In the genomic region with DNA sequence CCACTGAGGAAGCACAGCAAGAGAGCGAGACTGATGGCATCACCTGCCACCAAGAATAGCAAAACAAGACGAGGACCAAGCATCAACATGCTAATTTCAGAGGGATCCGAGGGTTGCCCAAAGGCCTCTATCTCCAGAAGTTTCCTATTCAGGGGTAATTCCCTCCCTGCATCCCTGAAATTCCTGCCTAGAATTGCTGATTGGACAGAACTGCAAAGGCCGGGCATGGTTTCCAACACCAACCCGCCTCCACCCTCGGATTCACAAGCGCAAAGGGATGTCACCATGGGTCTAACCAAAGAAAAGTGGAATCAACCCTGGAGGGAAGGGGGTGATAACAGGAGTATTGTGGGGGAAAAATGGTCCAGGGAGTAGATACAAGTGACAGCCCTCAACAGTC, we compare ENCODE assay signal across 17 cellular contexts. TPM values are rescaled to one million over a fixed set of nuclear protein-coding genes. Genes with fewer than 3 reads are reported as not detected.
DNase-seq lines count a peak whose midpoint lies in the region; ATAC-seq and TF ChIP-seq lines count a peak whose summit lies in the region.
"Had no signal": no experiment of that assay in that cellular context is flagged by ENCODE, and none has a peak within 500 bp of the region (broad histone marks: within the 10 kb centered on the region; RNA-seq: fewer than 3 reads in every experiment).

No MANE protein-coding gene starts in this region.

- H3K9ac ChIP-seq in BLaER1 treated with 17β-estradiol and CSF1 and Interleukin-3, amounts not matched to agents 10 nM and 100 nM: peak overlapping the region in 1 of 11 experiments; percentile 83; a peak in 1 of 22 replicates
- no peak overlapping the region for H3K9ac ChIP-seq in SU-DHL-6 (ENCODE audit: low read length)
- H3K9ac ChIP-seq: GM23248 had no signal

- no peaks in the 10 kb centered on the region for H3K9me2 ChIP-seq in SU-DHL-6 (replicated peaks; ENCODE audit: insufficient read depth, low read length)

- H3K9me3 Mint-ChIP-seq in stimulated activated memory B cell treated with anti-CD40 and anti-IgM and Interleukin-4, amounts not matched to agents 10 μg/mL and 1 μg/mL and 100 μg/mL, for 72 hours: no peaks in the 10 kb centered on the region
- no peaks in the 10 kb centered on the region for H3K9me3 Mint-ChIP-seq in progenitor cell of endocrine pancreas (ENCODE audit: low read depth)
- H3K9me3 Mint-ChIP-seq: CD4-positive, alpha-beta T cell had no signal

- H3K4me1 ChIP-seq in BLaER1 treated with 17β-estradiol and CSF1 and Interleukin-3, amounts not matched to agents 10 nM and 100 nM: peaks cover 35 to 100% (median 99%) of the 10 kb centered on the region in 10 experiments
- no peaks in the 10 kb centered on the region for H3K4me1 ChIP-seq in osteoblast (ENCODE audit: insufficient read depth, low read length)
- H3K4me1 ChIP-seq: Caco-2 had no signal

- H3K4me3 Mint-ChIP-seq in stimulated activated memory B cell treated with anti-CD40 and anti-IgM and Interleukin-4, amounts not matched to agents 10 μg/mL and 1 μg/mL and 100 μg/mL, for 72 hours: no peak overlapping the region
- no peak overlapping the region for H3K4me3 Mint-ChIP-seq in progenitor cell of endocrine pancreas (ENCODE audit: low read depth)
- H3K4me3 Mint-ChIP-seq: CD4-positive, alpha-beta T cell had no signal

- peak; percentile 41 for DNase-seq in islet precursor cell
- no peak for DNase-seq in T-helper 2 cell
- DNase-seq in osteoblast (ENCODE audit: insufficient read length, low spot score, missing footprints): no peak
- DNase-seq in progenitor cell of endocrine pancreas (ENCODE audit: low spot score, unreplicated experiment): no peak
- DNase-seq: ACHN; CD4-positive, alpha-beta T cell; GDM1; GM23248; HCEC 1CT; NCI-H1105; NCI-H2081; NCI-H2171 treated with DMSO at 0.1 percent for 48 hours; NCI-H748 treated with DMSO at 0.1 percent for 48 hours had no signal

- no peaks in the 10 kb centered on the region for H3K27me3 ChIP-seq in BLaER1 treated with 17β-estradiol and CSF1 and Interleukin-3, amounts not matched to agents 10 nM and 100 nM
- H3K27me3 ChIP-seq in SU-DHL-6 (ENCODE audit: low read length): no peaks in the 10 kb centered on the region
- peaks cover 34% of the 10 kb centered on the region for H3K27me3 ChIP-seq in osteoblast (ENCODE audit: insufficient read depth, low read length)

- H3K27me3 Mint-ChIP-seq in stimulated activated memory B cell treated with anti-CD40 and anti-IgM and Interleukin-4, amounts not matched to agents 10 μg/mL and 1 μg/mL and 100 μg/mL, for 72 hours: no peaks in the 10 kb centered on the region
- peaks cover 87% of the 10 kb centered on the region for H3K27me3 Mint-ChIP-seq in progenitor cell of endocrine pancreas
- H3K27me3 Mint-ChIP-seq: CD4-positive, alpha-beta T cell had no signal

- no peak for TF ChIP-seq CTCF in SU-DHL-6 (IDR thresholded peaks at IDR 0.05; ENCODE audit: insufficient read depth, low read length, poor library complexity, severe bottlenecking)
- TF ChIP-seq CTCF in osteoblast (IDR thresholded peaks at IDR 0.05; ENCODE audit: extremely low read depth, low read depth, low read length): no peak
- no peak for TF ChIP-seq CTCF in progenitor cell of endocrine pancreas (IDR thresholded peaks at IDR 0.05; ENCODE audit: unreplicated experiment)

- H3K27ac Mint-ChIP-seq in stimulated activated memory B cell treated with anti-CD40 and anti-IgM and Interleukin-4, amounts not matched to agents 10 μg/mL and 1 μg/mL and 100 μg/mL, for 72 hours: peak overlapping the region; percentile 96
- H3K27ac Mint-ChIP-seq in progenitor cell of endocrine pancreas: no peak overlapping the region

- H3K79me2 ChIP-seq in SU-DHL-6 (ENCODE audit: insufficient read depth, low read length): no peaks in the 10 kb centered on the region
- no peaks in the 10 kb centered on the region for H3K79me2 ChIP-seq in osteoblast (ENCODE audit: insufficient read depth, low read length)

- no peak overlapping the region for H3K4me3 ChIP-seq in BLaER1 treated with 17β-estradiol and CSF1 and Interleukin-3, amounts not matched to agents 10 nM and 100 nM
- H3K4me3 ChIP-seq in SU-DHL-6 (ENCODE audit: insufficient read depth, low read length, poor library complexity, severe bottlenecking): no peak overlapping the region
- no peak overlapping the region for H3K4me3 ChIP-seq in osteoblast (ENCODE audit: insufficient read depth, low read length)
- H3K4me3 ChIP-seq: GM23248 had no signal

- H2AFZ ChIP-seq in SU-DHL-6 (ENCODE audit: low read depth, low read length, severe bottlenecking): no peak overlapping the region
- no peak overlapping the region for H2AFZ ChIP-seq in osteoblast (ENCODE audit: low read length)
- H2AFZ ChIP-seq: GM23248 had no signal

- H4K20me1 ChIP-seq in BLaER1 treated with 17β-estradiol and CSF1 and Interleukin-3, amounts not matched to agents 10 nM and 100 nM: no peaks in the 10 kb centered on the region
- H4K20me1 ChIP-seq in SU-DHL-6 (ENCODE audit: low read depth, low read length) (no peaks in the 10 kb centered on the region), osteoblast (ENCODE audit: insufficient read depth, low read length) (no peaks in the 10 kb centered on the region)

- no peaks in the 10 kb centered on the region for H3K36me3 ChIP-seq in BLaER1 treated with 17β-estradiol and CSF1 and Interleukin-3, amounts not matched to agents 10 nM and 100 nM
- H3K36me3 ChIP-seq in SU-DHL-6 (ENCODE audit: low read length) (no peaks in the 10 kb centered on the region), osteoblast (ENCODE audit: insufficient read depth, low read length) (no peaks in the 10 kb centered on the region)

- H3K4me2 ChIP-seq in BLaER1 treated with 17β-estradiol and CSF1 and Interleukin-3, amounts not matched to agents 10 nM and 100 nM: peak overlapping the region in 8 of 11 experiments; percentile 78 to 95 (median 89); a peak in 15 of 22 replicates
- H3K4me2 ChIP-seq in SU-DHL-6 (ENCODE audit: low read depth, low read length, poor library complexity, severe bottlenecking) (no peak overlapping the region), osteoblast (ENCODE audit: insufficient read depth, low read length) (no peak overlapping the region)

- peak overlapping the region in 3 of 11 experiments; percentile 89 to 94 (median 93); a peak in 5 of 22 replicates for H3K27ac ChIP-seq in BLaER1 treated with 17β-estradiol and CSF1 and Interleukin-3, amounts not matched to agents 10 nM and 100 nM
- H3K27ac ChIP-seq in SU-DHL-6 (ENCODE audit: low read depth, low read length): peak overlapping the region; percentile 99; the same call in 1 of the 2 replicates
- H3K27ac ChIP-seq in osteoblast (ENCODE audit: low read depth, low read length): no peak overlapping the region
- H3K27ac ChIP-seq: GM23248 had no signal

- peaks cover 36% of the 10 kb centered on the region for H3F3A ChIP-seq in SU-DHL-6 (ENCODE audit: insufficient read depth)

- H3K36me3 Mint-ChIP-seq in stimulated activated memory B cell treated with anti-CD40 and anti-IgM and Interleukin-4, amounts not matched to agents 10 μg/mL and 1 μg/mL and 100 μg/mL, for 72 hours: no peaks in the 10 kb centered on the region
- no peaks in the 10 kb centered on the region for H3K36me3 Mint-ChIP-seq in progenitor cell of endocrine pancreas (ENCODE audit: insufficient read depth)

- peaks cover 86% of the 10 kb centered on the region for H3K4me1 Mint-ChIP-seq in stimulated activated memory B cell treated with anti-CD40 and anti-IgM and Interleukin-4, amounts not matched to agents 10 μg/mL and 1 μg/mL and 100 μg/mL, for 72 hours
- no peaks in the 10 kb centered on the region for H3K4me1 Mint-ChIP-seq in progenitor cell of endocrine pancreas (ENCODE audit: low read depth)

- no peak for ATAC-seq in stimulated activated memory B cell treated with anti-CD40 and anti-IgM and Interleukin-4, amounts not matched to agents 10 μg/mL and 1 μg/mL and 100 μg/mL, for 72 hours

- no peaks in the 10 kb centered on the region for H3K9me3 ChIP-seq in BLaER1 treated with 17β-estradiol and CSF1 and Interleukin-3, amounts not matched to agents 10 nM and 100 nM (replicated peaks in 1 of 11)
- H3K9me3 ChIP-seq in SU-DHL-6 (ENCODE audit: insufficient read depth, low read length) (no peaks in the 10 kb centered on the region), osteoblast (ENCODE audit: low read depth, low read length) (no peaks in the 10 kb centered on the region)
- H3K9me3 ChIP-seq: Caco-2 had no signal

RNA-seq across cellular contexts. Expression of a gene that starts 28.3 kb away (rescaled TPM):
- 64.2 and 67.3 TPM in 2 replicates for total RNA-seq in osteoblast
- 3.0 and 5.2 TPM in 2 replicates for total RNA-seq in progenitor cell of endocrine pancreas

Comparison
In these comparisons a context has a peak if more than half of its experiments do, and no peak if none do; other contexts are left out.
1. H3K4me2 ChIP-seq: peak in BLaER1 treated with 17β-estradiol and CSF1 and Interleukin-3, amounts not matched to agents 10 nM and 100 nM (8 of 11); none in SU-DHL-6 (single experiment) and osteoblast (single experiment).
2. RNA of a gene that starts 28.3 kb away (total RNA-seq): 64.2 to 67.3 TPM in osteoblast; 3.0 to 5.2 TPM in progenitor cell of endocrine pancreas; every median in the first group is over 10 times any median in the second.